In genomic region chr11:1867381-1867780, GRCh38 we compare ENCODE assay signal across 21 cellular contexts. TPM values are rescaled to one million over a fixed set of nuclear protein-coding genes. Genes with fewer than 3 reads are reported as not detected.
DNase-seq lines count a peak whose midpoint lies in the region; ATAC-seq and TF ChIP-seq lines count a peak whose summit lies in the region.
"Had no signal": no experiment of that assay in that cellular context is flagged by ENCODE, and none has a peak within 500 bp of the region (broad histone marks: within the 10 kb centered on the region; RNA-seq: fewer than 3 reads in every experiment).

No MANE protein-coding gene starts in this region.

- TF ChIP-seq EP300 in esophagus muscularis mucosa (IDR thresholded peaks at IDR 0.05): no peak

- WGBS in esophagus muscularis mucosa: no CpG with 5 or more reads among the region's 8 CpGs

- no peaks in the 10 kb centered on the region for H3K9me3 ChIP-seq in CD4-positive, alpha-beta T cell (ENCODE audit: control insufficient read depth, low read length)
- no peaks in the 10 kb centered on the region for H3K9me3 ChIP-seq in esophagus muscularis mucosa
- no peaks in the 10 kb centered on the region for H3K9me3 ChIP-seq in skeletal muscle tissue (ENCODE audit: control insufficient read depth in 3 of 3, low read length in 3 of 3)
- H3K9me3 ChIP-seq: SJCRH30 had no signal

- H3K36me3 ChIP-seq in esophagus muscularis mucosa (no peaks in the 10 kb centered on the region), skeletal muscle tissue (ENCODE audit: control insufficient read depth in 3 of 3, insufficient read depth in 3 of 3, low read length in 3 of 3) (peaks cover 0 to 3% (median 0%) of the 10 kb centered on the region in 3 donors)
- H3K36me3 ChIP-seq: SJCRH30 had no signal

- H3K4me3 Mint-ChIP-seq in CD4-positive, alpha-beta T cell: no peak overlapping the region
- H3K4me3 Mint-ChIP-seq in mesothelial cell of epicardium: no peak overlapping the region
- H3K4me3 Mint-ChIP-seq: CD4-positive, CD25-positive, alpha-beta regulatory T cell had no signal

- H3K4me1 ChIP-seq in esophagus muscularis mucosa (peaks cover 27 to 80% (median 75%) of the 10 kb centered on the region in 4 donors), skeletal muscle tissue (ENCODE audit: control insufficient read depth in 3 of 3, insufficient read depth in 3 of 3, low read length in 3 of 3) (peaks cover 41 to 76% (median 48%) of the 10 kb centered on the region in 3 donors)

- intact Hi-C loops in CD4-positive, alpha-beta T cell (cut with DNase I, micrococcal nuclease): no loop called here
- intact Hi-C loops in esophagus muscularis mucosa (cut with DNase I): no loop called here

- POLR2A ChIA-PET in CD4-positive, alpha-beta T cell (lab: Charles Lee): no interaction called here

- CTCF ChIA-PET in CD4-positive, alpha-beta T cell (lab: Charles Lee): no interaction called here

- TF ChIP-seq CTCF in CD4-positive, alpha-beta T cell (IDR thresholded peaks at IDR 0.05): no peak
- TF ChIP-seq CTCF in esophagus muscularis mucosa (IDR thresholded peaks at IDR 0.05) (no peak), mesothelial cell of epicardium (IDR thresholded peaks at IDR 0.05; ENCODE audit: unreplicated experiment) (no peak)

- peak overlapping the region; percentile 7 for H3K27ac ChIP-seq in CD4-positive, alpha-beta T cell (ENCODE audit: low read depth, low read length)
- peak overlapping the region; percentile 54 to 72 (median 61) for H3K27ac ChIP-seq in esophagus muscularis mucosa (replicated peaks in 1 of 4)
- no peak overlapping the region for H3K27ac ChIP-seq in skeletal muscle tissue (ENCODE audit: low read depth, low read length)
- H3K27ac ChIP-seq: GM23248, SJCRH30 had no signal

- H3K27me3 Mint-ChIP-seq in CD4-positive, alpha-beta T cell: no peaks in the 10 kb centered on the region
- H3K27me3 Mint-ChIP-seq in mesothelial cell of epicardium (ENCODE audit: low read depth): peaks cover 17% of the 10 kb centered on the region
- H3K27me3 Mint-ChIP-seq: CD4-positive, CD25-positive, alpha-beta regulatory T cell had no signal

- no peak for ATAC-seq in CD4-positive, alpha-beta T cell (ENCODE audit: poor library complexity)
- no peak for ATAC-seq in GM21390 (IDR thresholded peaks at IDR 0.05; ENCODE audit: unreplicated experiment)
- no peak for ATAC-seq in GM19351 (IDR thresholded peaks at IDR 0.05; ENCODE audit: unreplicated experiment)
- no peak for ATAC-seq in GM21515 (IDR thresholded peaks at IDR 0.05; ENCODE audit: unreplicated experiment)
- ATAC-seq: HCT116 had no signal

- no peaks in the 10 kb centered on the region for H3K27me3 ChIP-seq in CD4-positive, alpha-beta T cell (ENCODE audit: control insufficient read depth, insufficient read depth, low read length)
- H3K27me3 ChIP-seq in esophagus muscularis mucosa (peaks cover 0 to 21% (median 2%) of the 10 kb centered on the region in 4 donors), skeletal muscle tissue (ENCODE audit: control insufficient read depth in 3 of 3, insufficient read depth in 3 of 3, low read length in 3 of 3) (peaks cover 28 to 82% (median 37%) of the 10 kb centered on the region in 3 donors)

- peaks cover 18% of the 10 kb centered on the region for H3K36me3 Mint-ChIP-seq in CD4-positive, alpha-beta T cell (ENCODE audit: low read depth)
- H3K36me3 Mint-ChIP-seq in mesothelial cell of epicardium: no peaks in the 10 kb centered on the region

- H3K4me3 ChIP-seq in esophagus muscularis mucosa (no peak overlapping the region), skeletal muscle tissue (ENCODE audit: low read length in 3 of 3) (peak overlapping the region in 2 of 3 donors; percentile 29 to 30)
- H3K4me3 ChIP-seq: GM23248, SJCRH30 had no signal

- H3K9me3 Mint-ChIP-seq in CD4-positive, alpha-beta T cell: no peaks in the 10 kb centered on the region
- no peaks in the 10 kb centered on the region for H3K9me3 Mint-ChIP-seq in mesothelial cell of epicardium

- DNase-seq in CD4-positive, alpha-beta T cell: no peak
- no peak for DNase-seq in esophagus muscularis mucosa (ENCODE audit: extremely low spot score)
- no peak for DNase-seq in mesothelial cell of epicardium (ENCODE audit: low spot score in 2 of 2, unreplicated experiment in 2 of 2)
- DNase-seq in GOT3 (lab: John Stamatoyannopoulos, UW): no peak
- DNase-seq: AML-193; Calu3; CD4-positive, CD25-positive, alpha-beta regulatory T cell; DMS53; GM23248; NCI-H1105 treated with DMSO at 0.1 percent for 48 hours; NCI-H187; NCI-H226; NCI-H69; SJCRH30 had no signal

- peaks cover 64% of the 10 kb centered on the region for H3K4me1 Mint-ChIP-seq in CD4-positive, alpha-beta T cell (ENCODE audit: low read depth)
- peaks cover 21% of the 10 kb centered on the region for H3K4me1 Mint-ChIP-seq in mesothelial cell of epicardium

- no peak for TF ChIP-seq POLR2A in esophagus muscularis mucosa (IDR thresholded peaks at IDR 0.05; ENCODE audit: low read depth)

- no peak overlapping the region for H3K27ac Mint-ChIP-seq in CD4-positive, alpha-beta T cell
- H3K27ac Mint-ChIP-seq in mesothelial cell of epicardium: peak overlapping the region; percentile 30

- H3K9ac ChIP-seq in skeletal muscle tissue (ENCODE audit: low read depth in 1 of 3, low read length in 3 of 3): peak overlapping the region in 1 of 3 donors; percentile 33
- H3K9ac ChIP-seq: GM23248 had no signal

RNA-seq across cellular contexts. Expression of gene LSP1, which starts 14.5 kb away (rescaled TPM):
- 100 to 1,000 TPM; 228 to 232 TPM for total RNA-seq in CD4-positive, alpha-beta T cell
- 10 to 100 TPM; 10.3 to 36.5 (median 35.4) TPM for total RNA-seq in esophagus muscularis mucosa
- 4.9 to 5.2 TPM (median 4.9 TPM) in 3 replicates for total RNA-seq in mesothelial cell of epicardium
- total RNA-seq in skeletal muscle tissue: 29.2 TPM
- total RNA-seq: Calu3, GM23248 had no signal

RNA-seq across cellular contexts. Expression of gene PRR33, which starts 24.3 kb away (rescaled TPM):
- total RNA-seq in CD4-positive, alpha-beta T cell: not detected
- total RNA-seq in esophagus muscularis mucosa: not detected
- not detected in 3 replicates for total RNA-seq in mesothelial cell of epicardium
- total RNA-seq in skeletal muscle tissue: 1.0 TPM
- total RNA-seq: Calu3; CD4-positive, CD25-positive, alpha-beta regulatory T cell; GM23248; OCI-LY7; RPMI7951 had no signal

RNA-seq across cellular contexts. Expression of gene TNNI2, which starts 28.6 kb away (rescaled TPM):
- total RNA-seq in CD4-positive, alpha-beta T cell: under 1 TPM in 1 of 2 experiments, not detected in 1; 0.50 TPM
- total RNA-seq in esophagus muscularis mucosa (1 to 10 TPM in 1 of 4 donors, not detected in 3; 4.2 TPM), mesothelial cell of epicardium (0.59 to 1.3 TPM in 2 of 3 replicates, not detected in the other), skeletal muscle tissue (2,937 TPM)
- total RNA-seq: CD4-positive, CD25-positive, alpha-beta regulatory T cell; GM23248 had no signal

RNA-seq across cellular contexts. Expression of gene SYT8, which starts 32.6 kb away (rescaled TPM):
- not detected for total RNA-seq in CD4-positive, alpha-beta T cell
- total RNA-seq in esophagus muscularis mucosa (not detected), mesothelial cell of epicardium (1.2 to 2.1 TPM (median 1.9 TPM) in 3 replicates), skeletal muscle tissue (not detected)
- total RNA-seq: CD4-positive, CD25-positive, alpha-beta regulatory T cell; GM23248; OCI-LY7; RPMI7951 had no signal

RNA-seq across cellular contexts. Expression of gene TNNT3, which starts 52.1 kb away (rescaled TPM):
- 10 to 100 TPM; 19.1 to 21.9 TPM for total RNA-seq in CD4-positive, alpha-beta T cell
- total RNA-seq in esophagus muscularis mucosa (1 to 10 TPM; 2.8 to 6.0 (median 3.6) TPM), mesothelial cell of epicardium (15.2 to 19.0 TPM (median 18.0 TPM) in 3 replicates), skeletal muscle tissue (4,042 TPM)
- total RNA-seq: Calu3, GM23248, RPMI7951 had no signal

Comparison
In these comparisons a context has a peak if more than half of its experiments do, and no peak if none do; other contexts are left out.
1. H3K4me3 ChIP-seq: peak in skeletal muscle tissue (2 of 3); none in esophagus muscularis mucosa (0 of 4).
2. RNA of gene TNNI2, which starts 28.6 kb away (total RNA-seq): 2,937 TPM in skeletal muscle tissue (single experiment); 0.59 to 1.3 TPM in mesothelial cell of epicardium, 0.50 TPM in CD4-positive, alpha-beta T cell and 4.2 TPM in esophagus muscularis mucosa; every median in the first group is over 100 times any median in the second.